20 cellular contexts compared by ENCODE assay signal in genomic region chr1:245235156-245235555, GRCh38.
A peak's percentile ranks its signal among the peaks of the same experiment; 100 is the strongest.
DNase-seq lines count a peak whose midpoint lies in the region; ATAC-seq, FAIRE-seq and TF ChIP-seq lines count a peak whose summit lies in the region.
"Had no signal": no experiment of that assay in that cellular context is flagged by ENCODE, and none has a peak within 500 bp of the region (broad histone marks: within the 10 kb centered on the region; RNA-seq: fewer than 3 reads in every experiment).

No MANE protein-coding gene starts in this region.

- H2BK5ac ChIP-seq in H1 (ENCODE audit: low read depth, low read length): no peak overlapping the region

- H3K9me3 Mint-ChIP-seq in nephron: no peaks in the 10 kb centered on the region

- CTCF ChIA-PET in H1 (lab: Charles Lee; ENCODE audit: partially characterized antibody): interaction anchor here (0.6 to 1.9 kb wide), 4 partner anchors 8 to 82 kb away, joined by 3 to 6 read pairs (median 4); no protein-coding TSS in a partner anchor

- no peaks in the 10 kb centered on the region for H3K79me2 ChIP-seq in H1 (ENCODE audit: control insufficient read depth in 1 of 2, insufficient read depth in 2 of 2, low read length in 2 of 2)

- peak overlapping the region in 2 of 3 experiments; percentile 47 to 55 for H3K27ac Mint-ChIP-seq in nephron
- H3K27ac Mint-ChIP-seq: naive thymus-derived CD8-positive, alpha-beta T cell had no signal

- H3K4me1 ChIP-seq in H1 (replicated peaks in 1 of 4; ENCODE audit: control insufficient read depth in 3 of 4, insufficient read depth in 4 of 4, low read length in 3 of 4): peaks cover 0 to 9% (median 6%) of the 10 kb centered on the region in 4 experiments; a peak in 6 of 7 replicates
- H3K4me1 ChIP-seq: esophagus squamous epithelium, psoas muscle, uterus had no signal

- DNase-seq in A172 (ENCODE audit: low spot score): peak; percentile 14
- DNase-seq in H1 (ENCODE audit: low read depth in 1 of 2, low spot score in 2 of 2): no peak
- no peak for DNase-seq in inferior parietal cortex (ENCODE audit: extremely low spot score)
- DNase-seq in SKM-1 treated with dmso at 0.1 percent for 144 hours (lab: John Stamatoyannopoulos, UW; ENCODE audit: unreplicated experiment): no peak
- DNase-seq: activated CD4-positive, alpha-beta T cell treated with anti-CD3 and anti-CD28 coated beads for 1 hour; central memory CD4-positive, alpha-beta T cell; effector CD8-positive, alpha-beta T cell; esophagus squamous epithelium; mammary epithelial cell; naive thymus-derived CD8-positive, alpha-beta T cell; NCI-H1436; psoas muscle; RPMI8226; stimulated activated CD4-positive, alpha-beta T cell treated with anti-CD3 and anti-CD28 coated beads, Interleukin-4, amount 100 ng/mL, for 4 hours; uterus had no signal

- H3K27me3 Mint-ChIP-seq in nephron (ENCODE audit: low read depth): peaks cover 5% of the 10 kb centered on the region

- no peak overlapping the region for H3K4ac ChIP-seq in H1 (replicated peaks; ENCODE audit: insufficient read length, low read depth, low read length)

- no peaks in the 10 kb centered on the region; a peak in 1 of 7 replicates for H3K27me3 ChIP-seq in H1 (replicated peaks in 1 of 4; ENCODE audit: control insufficient read depth in 3 of 4, extremely low read depth in 1 of 4, insufficient read depth in 3 of 4, low read length in 3 of 4)
- H3K27me3 ChIP-seq: esophagus squamous epithelium, uterus had no signal

- no peak overlapping the region for H4K8ac ChIP-seq in H1 (ENCODE audit: extremely low read depth, insufficient read depth, low read length)

- TF ChIP-seq EP300 in Ishikawa (IDR thresholded peaks at IDR 0.05; ENCODE audit: borderline replicate concordance) (peak; percentile 2; the same call in 1 of the 2 replicates), H1 (IDR thresholded peaks at IDR 0.05; ENCODE audit: borderline replicate concordance in 1 of 2, low read depth in 2 of 2, low read length in 2 of 2) (no peak)

- H3K4me1 Mint-ChIP-seq in nephron: peaks cover 9% of the 10 kb centered on the region
- H3K4me1 Mint-ChIP-seq: naive thymus-derived CD8-positive, alpha-beta T cell had no signal

- H2BK120ac ChIP-seq in H1 (replicated peaks; ENCODE audit: low read depth, low read length): no peak overlapping the region

- H3K79me1 ChIP-seq in H1 (ENCODE audit: low read depth, low read length): no peaks in the 10 kb centered on the region

- no peaks in the 10 kb centered on the region for H4K20me1 ChIP-seq in H1 (replicated peaks in 1 of 2; ENCODE audit: control insufficient read depth in 1 of 2, insufficient read depth in 2 of 2, low read length in 2 of 2)

- H3K36me3 ChIP-seq in H1 (ENCODE audit: control insufficient read depth in 2 of 4, insufficient read depth in 4 of 4, low read length in 3 of 4): no peaks in the 10 kb centered on the region
- H3K36me3 ChIP-seq: esophagus squamous epithelium, uterus had no signal

- whole genome bisulfite sequencing in H1 (ENCODE audit: extremely low coverage in 1 of 2, insufficient coverage in 1 of 2, insufficient read length in 1 of 2, insufficient replicate concordance in 2 of 2, low coverage in 1 of 2, low lambda C conversion rate in 2 of 2, missing lambda C conversion rate in 1 of 2), 2 experiments: 63% methylated on average over 6 of the region's 6 CpGs; no CpG with 5 or more reads in 1 of the 2 experiments

- TF ChIP-seq RAD21 in Ishikawa (IDR thresholded peaks at IDR 0.05; ENCODE audit: low read depth): no peak
- no peak for TF ChIP-seq RAD21 in H1 (IDR thresholded peaks at IDR 0.05 in 1 of 2, conservative IDR thresholded peaks at IDR 0.05 in 1 of 2; ENCODE audit: low read depth in 2 of 2, low read length in 2 of 2)

- H3K18ac ChIP-seq in H1 (ENCODE audit: extremely low read depth, low read length): no peak overlapping the region; the same call in none of the 2 replicates

- peaks cover 3% of the 10 kb centered on the region; the same call in 1 of the 2 replicates for H3K23me2 ChIP-seq in H1 (ENCODE audit: low read depth, low read length)

- no peak for FAIRE-seq in H1 (lab: Jason Lieb, UNC)
- FAIRE-seq: GM12878 had no signal

- H3K9ac ChIP-seq in H1 (replicated peaks in 1 of 4; ENCODE audit: extremely low read depth in 1 of 4, low read depth in 3 of 4, low read length in 3 of 4): no peak overlapping the region

- TF ChIP-seq POLR2A in H1 (IDR thresholded peaks at IDR 0.05; ENCODE audit: control extremely low read depth in 1 of 2, low read depth in 2 of 2, low read length in 2 of 2): no peak

- H4K91ac ChIP-seq in H1 (replicated peaks; ENCODE audit: insufficient read length, low read length): no peak overlapping the region

- H2AK5ac ChIP-seq in H1 (ENCODE audit: low read depth, low read length): no peak overlapping the region

- ATAC-seq in GM19452 (IDR thresholded peaks at IDR 0.05; ENCODE audit: unreplicated experiment) (no peak), HG02642 (IDR thresholded peaks at IDR 0.05; ENCODE audit: poor library complexity, unreplicated experiment) (no peak)
- ATAC-seq: GM12878; naive thymus-derived CD8-positive, alpha-beta T cell; psoas muscle had no signal

- no peak overlapping the region for H2BK12ac ChIP-seq in H1 (ENCODE audit: low read depth, low read length)

- POLR2A ChIA-PET in H1 (lab: Charles Lee; ENCODE audit: partially characterized antibody): no interaction called here

- no peaks in the 10 kb centered on the region for H3K9me3 ChIP-seq in H1 (ENCODE audit: insufficient read depth in 2 of 2, low read depth in 1 of 2, low read length in 1 of 2)
- H3K9me3 ChIP-seq: esophagus squamous epithelium, psoas muscle, uterus had no signal

- no peak overlapping the region for H3K4me3 Mint-ChIP-seq in nephron
- H3K4me3 Mint-ChIP-seq: naive thymus-derived CD8-positive, alpha-beta T cell had no signal

- H2BK15ac ChIP-seq in H1 (ENCODE audit: low read length): 0 out of 2 replicates have a peak overlapping the region, but pooled peaks have one; percentile 16

- H3K14ac ChIP-seq in H1 (ENCODE audit: insufficient read length): no peak overlapping the region

- H3K56ac ChIP-seq in H1 (replicated peaks; ENCODE audit: insufficient read length, low read depth, low read length): no peak overlapping the region

- peak overlapping the region; percentile 44 to 54; a peak in 3 of 4 replicates for H3K4me2 ChIP-seq in H1 (ENCODE audit: insufficient read depth in 1 of 2, low read depth in 2 of 2, low read length in 2 of 2)

- peak overlapping the region in 1 of 4 experiments; percentile 38; a peak in 1 of 8 replicates for H3K4me3 ChIP-seq in H1 (ENCODE audit: extremely low read depth in 1 of 4, insufficient read depth in 2 of 4, low read depth in 3 of 4, low read length in 4 of 4)
- H3K4me3 ChIP-seq: esophagus squamous epithelium, GM12878, psoas muscle, uterus had no signal

- H2AFZ ChIP-seq in H1 (ENCODE audit: low read length): no peak overlapping the region

- peaks cover 6% of the 10 kb centered on the region for H3K36me3 Mint-ChIP-seq in nephron (ENCODE audit: low read depth)
- H3K36me3 Mint-ChIP-seq: naive thymus-derived CD8-positive, alpha-beta T cell had no signal

- TF ChIP-seq CTCF in H1 (IDR thresholded peaks at IDR 0.05; ENCODE audit: control extremely low read depth in 1 of 3, insufficient read depth in 1 of 3, low read depth in 1 of 3, low read length in 3 of 3) (no peak), nephron (IDR thresholded peaks at IDR 0.05; ENCODE audit: unreplicated experiment in 3 of 3) (no peak)

- no peak overlapping the region for H4K5ac ChIP-seq in H1 (ENCODE audit: insufficient read length, low read depth, low read length)

- no peak overlapping the region for H2BK20ac ChIP-seq in H1 (ENCODE audit: low read length)

- H3K27ac ChIP-seq in H1 (ENCODE audit: low read depth, low read length): no peak overlapping the region
- H3K27ac ChIP-seq: esophagus squamous epithelium, psoas muscle, uterus had no signal

- H3K23ac ChIP-seq in H1 (ENCODE audit: insufficient read length): no peak overlapping the region

TF ChIP-seq in Ishikawa, 13 proteins besides CTCF, POLR2A, EP300 and RAD21:
- TF ChIP-seq TAF1 (IDR thresholded peaks at IDR 0.05; ENCODE audit: low read depth): no peak
- no peak for TF ChIP-seq ZBTB7A (IDR thresholded peaks at IDR 0.05; ENCODE audit: low read depth)
- TF ChIP-seq USF1 (IDR thresholded peaks at IDR 0.05): no peak
- TF ChIP-seq TCF12 (IDR thresholded peaks at IDR 0.05; ENCODE audit: low read depth): no peak
- peak; percentile 66 for TF ChIP-seq NFIC (IDR thresholded peaks at IDR 0.05)
- TF ChIP-seq TEAD4 (IDR thresholded peaks at IDR 0.05): peak; percentile 66
TF ChIP-seq in Ishikawa: peak in this region for 2.

TF ChIP-seq in H1, 55 proteins besides CTCF, POLR2A, EP300 and RAD21 (continues in another document):
- TF ChIP-seq MAFK (IDR thresholded peaks at IDR 0.05; ENCODE audit: low read depth, low read length): no peak
- no peak for TF ChIP-seq USF2 (IDR thresholded peaks at IDR 0.05; ENCODE audit: low read length)
- TF ChIP-seq SRF (IDR thresholded peaks at IDR 0.05; ENCODE audit: low read depth, low read length): no peak
- no peak for TF ChIP-seq POU5F1 (IDR thresholded peaks at IDR 0.05; ENCODE audit: low read depth, low read length)
- no peak for TF ChIP-seq SUZ12 (IDR thresholded peaks at IDR 0.05; ENCODE audit: low read length)
- TF ChIP-seq ASH2L (IDR thresholded peaks at IDR 0.05; ENCODE audit: low read length): no peak
- TF ChIP-seq TEAD4 (IDR thresholded peaks at IDR 0.05; ENCODE audit: low read depth, low read length): no peak
- no peak for TF ChIP-seq SIRT6 (IDR thresholded peaks at IDR 0.05; ENCODE audit: low read length)
- TF ChIP-seq CHD1 (IDR thresholded peaks at IDR 0.05; ENCODE audit: low read depth, low read length): no peak
- TF ChIP-seq TAF7 (optimal IDR thresholded peaks at IDR 0.05; ENCODE audit: borderline replicate concordance, low read depth, low read length): no peak
- TF ChIP-seq, protein P1, sequence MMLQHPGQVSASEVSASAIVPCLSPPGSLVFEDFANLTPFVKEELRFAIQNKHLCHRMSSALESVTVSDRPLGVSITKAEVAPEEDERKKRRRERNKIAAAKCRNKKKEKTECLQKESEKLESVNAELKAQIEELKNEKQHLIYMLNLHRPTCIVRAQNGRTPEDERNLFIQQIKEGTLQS (IDR thresholded peaks at IDR 0.05; ENCODE audit: insufficient read depth, low read depth, low read length): no peak
- TF ChIP-seq BRCA1 (IDR thresholded peaks at IDR 0.05; ENCODE audit: low read depth, low read length): no peak
- no peak for TF ChIP-seq CEBPB (IDR thresholded peaks at IDR 0.05; ENCODE audit: low read depth, low read length)
- TF ChIP-seq KDM4A (IDR thresholded peaks at IDR 0.05; ENCODE audit: low read depth, low read length, severe bottlenecking): no peak
- no peak for TF ChIP-seq KDM1A (IDR thresholded peaks at IDR 0.05; ENCODE audit: borderline replicate concordance, low read length)
